In genomic region chr4:48854395-48854683, GRCh38 we compare ENCODE assay signal across 18 cellular contexts.
"Had no signal": no experiment of that assay in that cellular context is flagged by ENCODE, and none has a peak within 500 bp of the region (broad histone marks: within the 10 kb centered on the region; RNA-seq: fewer than 3 reads in every experiment).

No MANE protein-coding gene starts in this region.

- FAIRE-seq: bronchial epithelial cell had no signal

- H3K27ac Mint-ChIP-seq: activated CD4-positive, alpha-beta T cell treated with anti-CD3 and anti-CD28 coated beads for 36 hours; type B pancreatic cell; WTC11 had no signal

- H3K4me1 Mint-ChIP-seq: WTC11 had no signal

- H3K27me3 Mint-ChIP-seq: activated CD4-positive, alpha-beta T cell treated with anti-CD3 and anti-CD28 coated beads for 36 hours; type B pancreatic cell had no signal

- H3K4me3 Mint-ChIP-seq: activated CD4-positive, alpha-beta T cell treated with anti-CD3 and anti-CD28 coated beads for 36 hours; type B pancreatic cell; WTC11 had no signal

- ATAC-seq: activated CD4-positive, alpha-beta T cell treated with anti-CD3 and anti-CD28 coated beads for 36 hours; activated naive CD4-positive, alpha-beta T cell treated with anti-CD3 and anti-CD28 coated beads, Interleukin-2, amount 50 U/mL, for 72 hours; gastroesophageal sphincter; heart left ventricle; right lobe of liver; WTC11 had no signal

- DNase-seq: activated CD4-positive, alpha-beta T cell treated with anti-CD3 and anti-CD28 coated beads for 36 hours; activated CD4-positive, alpha-beta T cell treated with anti-CD3 and anti-CD28 coated beads, Interleukin-2, amount 50 U/mL, for 4 hours; activated gamma-delta T cell; amniotic stem cell; cerebellar nuclear complex; cortex of kidney; heart left ventricle; midbrain; nucleus accumbens; right lobe of liver; stimulated activated CD4-positive, alpha-beta T cell treated with anti-CD3 and anti-CD28 coated beads, Interleukin-1b, Interleukin-23, amount 100 ng/mL, for 48 hours; T-helper 1 cell; T-helper 9 cell had no signal

- H3K9me3 Mint-ChIP-seq: activated naive CD4-positive, alpha-beta T cell treated with anti-CD3 and anti-CD28 coated beads, Interleukin-2, amount 50 U/mL, for 72 hours; type B pancreatic cell; WTC11 had no signal
